8 cellular contexts compared by ENCODE assay signal in the genomic region with DNA sequence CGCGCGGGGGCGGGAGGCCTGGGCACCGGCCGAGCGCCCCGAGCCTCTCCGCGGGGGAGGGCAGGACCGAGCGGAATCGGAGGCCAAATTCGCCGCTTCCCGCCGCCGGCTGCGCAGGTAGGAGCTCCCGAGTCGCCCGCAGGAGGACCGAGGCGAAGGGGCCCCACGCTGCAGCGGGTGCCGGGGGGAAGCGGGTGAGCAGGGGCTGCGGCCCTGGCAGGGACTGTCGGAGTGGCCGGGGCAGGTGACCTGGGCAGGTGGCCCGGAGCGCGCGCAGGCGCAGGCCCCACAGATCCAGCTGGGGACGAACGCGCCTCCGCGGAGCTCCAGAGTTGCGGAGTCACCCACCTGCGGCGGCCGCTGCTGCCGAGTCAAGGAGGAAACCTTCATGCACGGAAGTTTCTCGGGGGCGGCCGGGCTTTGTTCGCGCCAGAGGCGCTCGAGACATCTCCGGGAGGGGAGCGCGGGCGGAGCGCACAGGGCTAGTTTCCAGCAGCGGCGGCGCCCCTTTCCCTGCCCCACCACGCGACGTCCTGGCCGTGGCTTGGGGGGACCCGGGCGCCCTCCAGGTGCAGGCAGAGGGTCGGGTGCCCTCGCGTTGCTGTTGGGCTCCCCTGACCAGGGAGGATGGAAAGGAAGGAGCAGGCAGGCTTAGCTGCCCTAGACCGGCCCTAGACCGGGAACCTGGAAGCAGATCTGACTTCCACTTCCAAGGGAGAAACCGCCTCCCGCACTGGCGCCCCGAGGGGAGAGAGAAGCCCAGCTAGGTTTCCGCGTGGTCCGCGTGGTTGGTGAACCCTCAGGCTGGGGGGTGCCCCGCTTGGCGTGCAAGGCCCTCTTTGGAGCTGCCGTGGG. TPM values are rescaled to one million over a fixed set of nuclear protein-coding genes. Genes with fewer than 3 reads are reported as not detected.
DNase-seq lines count a peak whose midpoint lies in the region; ATAC-seq and TF ChIP-seq lines count a peak whose summit lies in the region.

No MANE protein-coding gene starts in this region.

- peak; percentile 35 for ATAC-seq in GM19372 (IDR thresholded peaks at IDR 0.05; ENCODE audit: low read depth, unreplicated experiment)

- intact Hi-C loops in lower leg skin (cut with DNase I; ENCODE audit: low total_unique reads) = no loop called here

- no peak overlapping the region for H3K27ac ChIP-seq in ACC112 (ENCODE audit: low read depth, low read length)
- H3K27ac ChIP-seq in caudate nucleus (ENCODE audit: low read depth, low read length) = no peak overlapping the region

- H3K27me3 ChIP-seq in ACC112 (ENCODE audit: insufficient read depth, low read length) = peaks cover 51% of the 10 kb centered on the region

- peak overlapping the region; percentile 73 for H3K4me3 ChIP-seq in ACC112 (ENCODE audit: low read depth, low read length)
- H3K4me3 ChIP-seq in lower leg skin (ENCODE audit: low read depth, poor library complexity, severe bottlenecking) = peak overlapping the region; percentile 50

- H3K79me2 ChIP-seq in ACC112 (ENCODE audit: control insufficient read depth, insufficient read depth, low read length, unreplicated experiment) = no peaks in the 10 kb centered on the region

- no peak overlapping the region for H2AFZ ChIP-seq in ACC112 (ENCODE audit: low read length, unreplicated experiment)

- no peaks in the 10 kb centered on the region for H3K36me3 ChIP-seq in ACC112 (ENCODE audit: insufficient read depth, low read length)

- 2 to 3% methylated on average over 33 to 62 of the region's 84 CpGs for WGBS in lower leg skin, 2 donors

- no peak for TF ChIP-seq POLR2A in lower leg skin (IDR thresholded peaks at IDR 0.05)

- no peak for TF ChIP-seq CTCF in lower leg skin (IDR thresholded peaks at IDR 0.05)

- no peaks in the 10 kb centered on the region for H3K4me1 ChIP-seq in ACC112 (ENCODE audit: control insufficient read depth, insufficient read depth, low read length, unreplicated experiment)

- peak; percentile 61 for DNase-seq in HT-29 (ENCODE audit: low spot score)
- peak; percentile 48 for DNase-seq in UCSD-AML1 (lab: John Stamatoyannopoulos, UW; ENCODE audit: unreplicated experiment)
- DNase-seq in caudate nucleus (lab: John Stamatoyannopoulos, UW) = peak in 31 of 61 donors; percentile 5 to 60 (median 31)
- no peak for DNase-seq in lower leg skin (ENCODE audit: low spot score in 2 of 2)
- peak; percentile 29 to 34 for DNase-seq in stimulated activated CD8-positive, alpha-beta memory T cell treated with anti-CD3 and anti-CD28 coated beads, Interleukin-2, amount 100 ng/mL, for 48 hours (ENCODE audit: low read depth in 2 of 2)
- DNase-seq in NCI-H1694 treated with DMSO at 0.1 percent for 48 hours (lab: John Stamatoyannopoulos, UW) = no peak

RNA-seq across cellular contexts. Expression of gene SLCO4A1, which starts 0.6 kb away (rescaled TPM):
- 78.8 and 83.4 TPM in 2 replicates for total RNA-seq in HT-29 (2014; rRNA removed; shearing (Covaris generic))
- 100 to 1,000 TPM in 1 of 4 donors, 10 to 100 TPM in 3; 77.9 to 107 (median 81.5) TPM for total RNA-seq in lower leg skin

Comparison
In these comparisons a context has a peak if more than half of its experiments do, and no peak if none do; other contexts are left out.
1. DNase-seq: peak in HT-29 (single experiment), UCSD-AML1 (single experiment), caudate nucleus (31 of 61) and stimulated activated CD8-positive, alpha-beta memory T cell treated with anti-CD3 and anti-CD28 coated beads, Interleukin-2, amount 100 ng/mL, for 48 hours (2 of 2); none in lower leg skin (0 of 2) and NCI-H1694 treated with DMSO at 0.1 percent for 48 hours (single experiment).